In the genomic region with DNA sequence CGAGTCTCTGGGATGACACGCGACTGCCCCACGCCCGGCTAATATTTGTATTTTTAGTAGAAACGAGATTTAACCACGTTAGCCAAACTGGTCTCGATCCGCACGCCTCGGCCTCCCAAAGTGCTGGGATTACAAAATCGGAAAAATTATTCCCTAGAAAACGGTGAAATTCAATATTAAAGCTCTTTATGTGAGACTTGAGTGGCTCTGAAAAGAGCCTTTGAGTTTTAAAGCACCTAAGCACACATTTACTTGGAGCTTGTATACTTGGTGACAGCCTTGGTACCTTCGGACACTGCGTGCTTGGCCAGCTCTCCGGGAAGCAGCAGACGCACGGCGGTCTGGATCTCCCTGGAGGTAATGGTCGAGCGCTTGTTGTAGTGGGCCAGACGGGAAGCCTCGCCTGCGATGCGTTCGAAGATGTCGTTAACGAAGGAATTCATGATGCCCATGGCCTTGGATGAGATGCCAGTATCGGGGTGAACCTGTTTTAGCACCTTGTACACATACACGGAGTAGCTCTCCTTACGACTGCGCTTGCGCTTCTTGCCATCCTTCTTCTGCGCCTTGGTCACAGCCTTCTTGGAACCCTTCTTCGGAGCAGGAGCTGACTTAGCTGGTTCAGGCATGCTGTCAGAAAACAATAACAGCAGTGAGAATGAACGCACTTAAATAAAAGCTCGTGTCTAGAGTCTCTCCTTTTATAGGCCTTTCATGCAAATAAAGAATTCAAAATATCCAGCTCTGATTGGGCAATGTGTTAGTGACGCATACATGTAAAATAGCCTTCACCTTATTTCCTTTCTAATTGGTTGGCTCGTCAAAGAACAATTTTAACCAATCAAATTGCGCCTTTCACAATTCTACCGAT, we compare ENCODE assay signal across 1 cellular context.
TF ChIP-seq lines count a peak whose summit lies in the region.

No MANE protein-coding gene starts in this region.

TF ChIP-seq in K562, 482 proteins besides CTCF, POLR2A, EP300 and RAD21 (continued from another document and continues in another):
- TF ChIP-seq, protein P1, sequence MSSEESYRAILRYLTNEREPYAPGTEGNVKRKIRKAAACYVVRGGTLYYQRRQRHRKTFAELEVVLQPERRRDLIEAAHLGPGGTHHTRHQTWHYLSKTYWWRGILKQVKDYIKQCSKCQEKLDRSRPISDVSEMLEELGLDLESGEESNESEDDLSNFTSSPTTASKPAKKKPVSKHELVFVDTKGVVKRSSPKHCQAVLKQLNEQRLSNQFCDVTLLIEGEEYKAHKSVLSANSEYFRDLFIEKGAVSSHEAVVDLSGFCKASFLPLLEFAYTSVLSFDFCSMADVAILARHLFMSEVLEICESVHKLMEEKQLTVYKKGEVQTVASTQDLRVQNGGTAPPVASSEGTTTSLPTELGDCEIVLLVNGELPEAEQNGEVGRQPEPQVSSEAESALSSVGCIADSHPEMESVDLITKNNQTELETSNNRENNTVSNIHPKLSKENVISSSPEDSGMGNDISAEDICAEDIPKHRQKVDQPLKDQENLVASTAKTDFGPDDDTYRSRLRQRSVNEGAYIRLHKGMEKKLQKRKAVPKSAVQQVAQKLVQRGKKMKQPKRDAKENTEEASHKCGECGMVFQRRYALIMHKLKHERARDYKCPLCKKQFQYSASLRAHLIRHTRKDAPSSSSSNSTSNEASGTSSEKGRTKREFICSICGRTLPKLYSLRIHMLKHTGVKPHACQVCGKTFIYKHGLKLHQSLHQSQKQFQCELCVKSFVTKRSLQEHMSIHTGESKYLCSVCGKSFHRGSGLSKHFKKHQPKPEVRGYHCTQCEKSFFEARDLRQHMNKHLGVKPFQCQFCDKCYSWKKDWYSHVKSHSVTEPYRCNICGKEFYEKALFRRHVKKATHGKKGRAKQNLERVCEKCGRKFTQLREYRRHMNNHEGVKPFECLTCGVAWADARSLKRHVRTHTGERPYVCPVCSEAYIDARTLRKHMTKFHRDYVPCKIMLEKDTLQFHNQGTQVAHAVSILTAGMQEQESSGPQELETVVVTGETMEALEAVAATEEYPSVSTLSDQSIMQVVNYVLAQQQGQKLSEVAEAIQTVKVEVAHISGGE (CRISPR knock-in tag; IDR thresholded peaks at IDR 0.05), result peak in 1 of 3 experiments; percentile 54; a peak in 1 of 6 replicates
- TF ChIP-seq, protein P2, sequence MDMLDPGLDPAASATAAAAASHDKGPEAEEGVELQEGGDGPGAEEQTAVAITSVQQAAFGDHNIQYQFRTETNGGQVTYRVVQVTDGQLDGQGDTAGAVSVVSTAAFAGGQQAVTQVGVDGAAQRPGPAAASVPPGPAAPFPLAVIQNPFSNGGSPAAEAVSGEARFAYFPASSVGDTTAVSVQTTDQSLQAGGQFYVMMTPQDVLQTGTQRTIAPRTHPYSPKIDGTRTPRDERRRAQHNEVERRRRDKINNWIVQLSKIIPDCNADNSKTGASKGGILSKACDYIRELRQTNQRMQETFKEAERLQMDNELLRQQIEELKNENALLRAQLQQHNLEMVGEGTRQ (CRISPR knock-in tag; IDR thresholded peaks at IDR 0.05), result no peak
- TF ChIP-seq, protein P3, sequence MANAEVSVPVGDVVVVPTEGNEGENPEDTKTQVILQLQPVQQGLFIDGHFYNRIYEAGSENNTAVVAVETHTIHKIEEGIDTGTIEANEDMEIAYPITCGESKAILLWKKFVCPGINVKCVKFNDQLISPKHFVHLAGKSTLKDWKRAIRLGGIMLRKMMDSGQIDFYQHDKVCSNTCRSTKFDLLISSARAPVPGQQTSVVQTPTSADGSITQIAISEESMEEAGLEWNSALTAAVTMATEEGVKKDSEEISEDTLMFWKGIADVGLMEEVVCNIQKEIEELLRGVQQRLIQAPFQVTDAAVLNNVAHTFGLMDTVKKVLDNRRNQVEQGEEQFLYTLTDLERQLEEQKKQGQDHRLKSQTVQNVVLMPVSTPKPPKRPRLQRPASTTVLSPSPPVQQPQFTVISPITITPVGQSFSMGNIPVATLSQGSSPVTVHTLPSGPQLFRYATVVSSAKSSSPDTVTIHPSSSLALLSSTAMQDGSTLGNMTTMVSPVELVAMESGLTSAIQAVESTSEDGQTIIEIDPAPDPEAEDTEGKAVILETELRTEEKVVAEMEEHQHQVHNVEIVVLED (CRISPR knock-in tag; IDR thresholded peaks at IDR 0.05), result no peak
- TF ChIP-seq PRMT5 (CRISPR knock-in tag; IDR thresholded peaks at IDR 0.05), result peak; percentile 36; the same call in 1 of the 2 replicates
- TF ChIP-seq TCF3 (CRISPR knock-in tag; IDR thresholded peaks at IDR 0.05), result peak; percentile 14; the same call in 1 of the 2 replicates
- TF ChIP-seq, protein P4, sequence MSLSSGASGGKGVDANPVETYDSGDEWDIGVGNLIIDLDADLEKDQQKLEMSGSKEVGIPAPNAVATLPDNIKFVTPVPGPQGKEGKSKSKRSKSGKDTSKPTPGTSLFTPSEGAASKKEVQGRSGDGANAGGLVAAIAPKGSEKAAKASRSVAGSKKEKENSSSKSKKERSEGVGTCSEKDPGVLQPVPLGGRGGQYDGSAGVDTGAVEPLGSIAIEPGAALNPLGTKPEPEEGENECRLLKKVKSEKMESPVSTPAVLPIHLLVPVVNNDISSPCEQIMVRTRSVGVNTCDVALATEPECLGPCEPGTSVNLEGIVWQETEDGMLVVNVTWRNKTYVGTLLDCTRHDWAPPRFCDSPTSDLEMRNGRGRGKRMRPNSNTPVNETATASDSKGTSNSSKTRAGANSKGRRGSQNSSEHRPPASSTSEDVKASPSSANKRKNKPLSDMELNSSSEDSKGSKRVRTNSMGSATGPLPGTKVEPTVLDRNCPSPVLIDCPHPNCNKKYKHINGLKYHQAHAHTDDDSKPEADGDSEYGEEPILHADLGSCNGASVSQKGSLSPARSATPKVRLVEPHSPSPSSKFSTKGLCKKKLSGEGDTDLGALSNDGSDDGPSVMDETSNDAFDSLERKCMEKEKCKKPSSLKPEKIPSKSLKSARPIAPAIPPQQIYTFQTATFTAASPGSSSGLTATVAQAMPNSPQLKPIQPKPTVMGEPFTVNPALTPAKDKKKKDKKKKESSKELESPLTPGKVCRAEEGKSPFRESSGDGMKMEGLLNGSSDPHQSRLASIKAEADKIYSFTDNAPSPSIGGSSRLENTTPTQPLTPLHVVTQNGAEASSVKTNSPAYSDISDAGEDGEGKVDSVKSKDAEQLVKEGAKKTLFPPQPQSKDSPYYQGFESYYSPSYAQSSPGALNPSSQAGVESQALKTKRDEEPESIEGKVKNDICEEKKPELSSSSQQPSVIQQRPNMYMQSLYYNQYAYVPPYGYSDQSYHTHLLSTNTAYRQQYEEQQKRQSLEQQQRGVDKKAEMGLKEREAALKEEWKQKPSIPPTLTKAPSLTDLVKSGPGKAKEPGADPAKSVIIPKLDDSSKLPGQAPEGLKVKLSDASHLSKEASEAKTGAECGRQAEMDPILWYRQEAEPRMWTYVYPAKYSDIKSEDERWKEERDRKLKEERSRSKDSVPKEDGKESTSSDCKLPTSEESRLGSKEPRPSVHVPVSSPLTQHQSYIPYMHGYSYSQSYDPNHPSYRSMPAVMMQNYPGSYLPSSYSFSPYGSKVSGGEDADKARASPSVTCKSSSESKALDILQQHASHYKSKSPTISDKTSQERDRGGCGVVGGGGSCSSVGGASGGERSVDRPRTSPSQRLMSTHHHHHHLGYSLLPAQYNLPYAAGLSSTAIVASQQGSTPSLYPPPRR (CRISPR knock-in tag; IDR thresholded peaks at IDR 0.05; ENCODE audit: borderline replicate concordance), result peak; percentile 98
- no peak for TF ChIP-seq ZNF175 (CRISPR knock-in tag; IDR thresholded peaks at IDR 0.05; ENCODE audit: low read depth)
- TF ChIP-seq TCF7L2 (IDR thresholded peaks at IDR 0.05; ENCODE audit: low read depth, low read length), result no peak
- 0 out of 2 replicates have a peak, but pooled peaks have one; percentile 48 for TF ChIP-seq TRIM28 (IDR thresholded peaks at IDR 0.05)
- no peak for TF ChIP-seq ZNF124 (CRISPR knock-in tag; IDR thresholded peaks at IDR 0.05)
- peak in 1 of 2 experiments; percentile 37; a peak in 2 of 4 replicates for TF ChIP-seq KDM1A (IDR thresholded peaks at IDR 0.05)
- TF ChIP-seq, protein P5, sequence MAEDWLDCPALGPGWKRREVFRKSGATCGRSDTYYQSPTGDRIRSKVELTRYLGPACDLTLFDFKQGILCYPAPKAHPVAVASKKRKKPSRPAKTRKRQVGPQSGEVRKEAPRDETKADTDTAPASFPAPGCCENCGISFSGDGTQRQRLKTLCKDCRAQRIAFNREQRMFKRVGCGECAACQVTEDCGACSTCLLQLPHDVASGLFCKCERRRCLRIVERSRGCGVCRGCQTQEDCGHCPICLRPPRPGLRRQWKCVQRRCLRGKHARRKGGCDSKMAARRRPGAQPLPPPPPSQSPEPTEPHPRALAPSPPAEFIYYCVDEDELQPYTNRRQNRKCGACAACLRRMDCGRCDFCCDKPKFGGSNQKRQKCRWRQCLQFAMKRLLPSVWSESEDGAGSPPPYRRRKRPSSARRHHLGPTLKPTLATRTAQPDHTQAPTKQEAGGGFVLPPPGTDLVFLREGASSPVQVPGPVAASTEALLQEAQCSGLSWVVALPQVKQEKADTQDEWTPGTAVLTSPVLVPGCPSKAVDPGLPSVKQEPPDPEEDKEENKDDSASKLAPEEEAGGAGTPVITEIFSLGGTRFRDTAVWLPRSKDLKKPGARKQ (CRISPR knock-in tag; IDR thresholded peaks at IDR 0.05), result no peak
- peak; percentile 99 for TF ChIP-seq POLR2B (IDR thresholded peaks at IDR 0.05; ENCODE audit: low read depth, partially characterized antibody)
- peak; percentile 99 for TF ChIP-seq SUPT5H (IDR thresholded peaks at IDR 0.05)
- TF ChIP-seq, protein P6, sequence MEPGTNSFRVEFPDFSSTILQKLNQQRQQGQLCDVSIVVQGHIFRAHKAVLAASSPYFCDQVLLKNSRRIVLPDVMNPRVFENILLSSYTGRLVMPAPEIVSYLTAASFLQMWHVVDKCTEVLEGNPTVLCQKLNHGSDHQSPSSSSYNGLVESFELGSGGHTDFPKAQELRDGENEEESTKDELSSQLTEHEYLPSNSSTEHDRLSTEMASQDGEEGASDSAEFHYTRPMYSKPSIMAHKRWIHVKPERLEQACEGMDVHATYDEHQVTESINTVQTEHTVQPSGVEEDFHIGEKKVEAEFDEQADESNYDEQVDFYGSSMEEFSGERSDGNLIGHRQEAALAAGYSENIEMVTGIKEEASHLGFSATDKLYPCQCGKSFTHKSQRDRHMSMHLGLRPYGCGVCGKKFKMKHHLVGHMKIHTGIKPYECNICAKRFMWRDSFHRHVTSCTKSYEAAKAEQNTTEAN (CRISPR knock-in tag; IDR thresholded peaks at IDR 0.05), result peak; percentile 94
- TF ChIP-seq MAFF (IDR thresholded peaks at IDR 0.05; ENCODE audit: low read length), result peak; percentile 76
- TF ChIP-seq, protein P7, sequence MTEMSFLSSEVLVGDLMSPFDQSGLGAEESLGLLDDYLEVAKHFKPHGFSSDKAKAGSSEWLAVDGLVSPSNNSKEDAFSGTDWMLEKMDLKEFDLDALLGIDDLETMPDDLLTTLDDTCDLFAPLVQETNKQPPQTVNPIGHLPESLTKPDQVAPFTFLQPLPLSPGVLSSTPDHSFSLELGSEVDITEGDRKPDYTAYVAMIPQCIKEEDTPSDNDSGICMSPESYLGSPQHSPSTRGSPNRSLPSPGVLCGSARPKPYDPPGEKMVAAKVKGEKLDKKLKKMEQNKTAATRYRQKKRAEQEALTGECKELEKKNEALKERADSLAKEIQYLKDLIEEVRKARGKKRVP (CRISPR knock-in tag; IDR thresholded peaks at IDR 0.05), result peak; percentile 6; the same call in 1 of the 2 replicates
- TF ChIP-seq FOXK1 (CRISPR knock-in tag; IDR thresholded peaks at IDR 0.05; ENCODE audit: borderline replicate concordance), result peak; percentile 95
- TF ChIP-seq, protein P8, sequence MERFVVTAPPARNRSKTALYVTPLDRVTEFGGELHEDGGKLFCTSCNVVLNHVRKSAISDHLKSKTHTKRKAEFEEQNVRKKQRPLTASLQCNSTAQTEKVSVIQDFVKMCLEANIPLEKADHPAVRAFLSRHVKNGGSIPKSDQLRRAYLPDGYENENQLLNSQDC (CRISPR knock-in tag; IDR thresholded peaks at IDR 0.05), result peak; percentile 98
- no peak for TF ChIP-seq ZSCAN32 (CRISPR knock-in tag; IDR thresholded peaks at IDR 0.05)
- TF ChIP-seq, protein P9, sequence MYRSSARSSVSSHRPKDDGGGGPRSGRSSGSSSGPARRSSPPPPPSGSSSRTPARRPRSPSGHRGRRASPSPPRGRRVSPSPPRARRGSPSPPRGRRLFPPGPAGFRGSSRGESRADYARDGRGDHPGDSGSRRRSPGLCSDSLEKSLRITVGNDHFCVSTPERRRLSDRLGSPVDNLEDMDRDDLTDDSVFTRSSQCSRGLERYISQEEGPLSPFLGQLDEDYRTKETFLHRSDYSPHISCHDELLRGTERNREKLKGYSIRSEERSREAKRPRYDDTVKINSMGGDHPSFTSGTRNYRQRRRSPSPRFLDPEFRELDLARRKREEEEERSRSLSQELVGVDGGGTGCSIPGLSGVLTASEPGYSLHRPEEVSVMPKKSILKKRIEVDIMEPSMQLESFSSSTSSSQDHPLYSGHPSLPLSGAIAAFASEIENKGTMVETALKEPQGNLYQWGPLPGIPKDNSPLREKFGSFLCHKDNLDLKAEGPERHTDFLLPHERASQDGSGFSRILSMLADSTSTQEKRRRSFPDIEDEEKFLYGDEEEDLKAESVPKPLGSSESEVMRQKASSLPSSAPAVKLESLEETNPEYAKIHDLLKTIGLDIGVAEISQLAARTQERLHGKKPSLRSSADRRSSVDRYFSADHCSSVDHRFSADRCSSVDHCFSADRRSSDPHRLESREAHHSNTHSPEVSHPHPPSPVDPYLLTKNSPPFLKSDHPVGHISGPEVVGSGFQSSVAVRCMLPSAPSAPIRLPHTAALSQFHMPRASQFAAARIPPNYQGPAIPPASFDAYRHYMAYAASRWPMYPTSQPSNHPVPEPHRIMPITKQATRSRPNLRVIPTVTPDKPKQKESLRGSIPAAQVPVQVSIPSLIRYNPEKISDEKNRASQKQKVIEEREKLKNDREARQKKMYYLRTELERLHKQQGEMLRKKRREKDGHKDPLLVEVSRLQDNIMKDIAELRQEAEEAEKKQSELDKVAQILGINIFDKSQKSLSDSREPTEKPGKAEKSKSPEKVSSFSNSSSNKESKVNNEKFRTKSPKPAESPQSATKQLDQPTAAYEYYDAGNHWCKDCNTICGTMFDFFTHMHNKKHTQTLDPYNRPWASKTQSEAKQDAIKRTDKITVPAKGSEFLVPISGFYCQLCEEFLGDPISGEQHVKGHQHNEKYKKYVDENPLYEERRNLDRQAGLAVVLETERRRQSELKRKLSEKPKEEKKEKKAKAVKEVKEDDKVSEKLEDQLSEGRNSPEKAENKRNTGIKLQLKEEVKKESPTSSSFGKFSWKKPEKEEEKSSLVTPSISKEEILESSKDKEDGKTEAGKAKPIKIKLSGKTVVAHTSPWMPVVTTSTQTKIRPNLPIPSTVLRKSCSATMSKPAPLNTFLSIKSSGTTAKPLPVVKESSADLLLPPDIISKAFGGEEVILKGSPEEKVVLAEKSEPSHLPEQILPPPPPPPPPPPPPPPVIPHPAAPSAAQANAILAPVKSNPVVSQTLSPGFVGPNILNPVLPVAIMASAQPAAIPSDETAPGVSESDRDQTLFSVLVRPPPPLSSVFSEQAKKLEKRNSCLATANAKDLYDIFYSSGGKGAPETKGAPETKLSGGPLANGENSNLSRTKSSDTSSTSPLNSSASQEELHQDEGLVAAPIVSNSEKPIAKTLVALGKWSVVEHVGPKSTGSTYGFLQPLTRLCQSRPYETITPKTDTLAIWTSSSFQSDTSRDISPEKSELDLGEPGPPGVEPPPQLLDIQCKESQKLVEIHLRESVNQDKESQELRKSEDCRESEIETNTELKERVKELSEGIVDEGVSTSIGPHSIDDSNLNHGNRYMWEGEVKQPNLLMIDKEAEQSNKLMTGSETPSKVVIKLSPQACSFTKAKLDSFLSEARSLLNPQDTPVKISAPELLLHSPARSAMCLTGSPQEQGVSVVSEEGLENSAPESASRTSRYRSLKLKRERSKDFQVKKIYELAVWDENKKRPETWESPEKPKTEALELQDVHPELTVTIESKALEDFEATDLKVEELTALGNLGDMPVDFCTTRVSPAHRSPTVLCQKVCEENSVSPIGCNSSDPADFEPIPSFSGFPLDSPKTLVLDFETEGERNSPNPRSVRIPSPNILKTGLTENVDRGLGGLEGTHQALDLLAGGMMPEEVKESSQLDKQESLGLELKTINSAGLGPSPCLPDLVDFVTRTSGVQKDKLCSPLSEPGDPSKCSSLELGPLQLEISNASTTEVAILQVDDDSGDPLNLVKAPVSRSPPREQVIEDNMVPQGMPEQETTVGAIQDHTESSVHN (IDR thresholded peaks at IDR 0.05; ENCODE audit: borderline replicate concordance in 1 of 2, low read depth in 1 of 2), result no peak
